ENCODE assay signal across 35 cellular contexts in genomic region chr3:45892161-45892560, GRCh38. TPM values are rescaled to one million over a fixed set of nuclear protein-coding genes. Genes with fewer than 3 reads are reported as not detected.
"Had no signal": no experiment of that assay in that cellular context is flagged by ENCODE, and none has a peak within 500 bp of the region (broad histone marks: within the 10 kb centered on the region; RNA-seq: fewer than 3 reads in every experiment).

No MANE protein-coding gene starts in this region.

- H3K36me3 Mint-ChIP-seq: activated naive CD4-positive, alpha-beta T cell treated with anti-CD3 and anti-CD28 coated beads, Interleukin-2, amount 50 U/mL, for 72 hours had no signal

- H3K36me3 ChIP-seq: adrenal gland, MG63, WERI-Rb-1 had no signal

- ATAC-seq: activated naive CD4-positive, alpha-beta T cell treated with anti-CD3 and anti-CD28 coated beads, Interleukin-2, amount 50 U/mL, for 72 hours; activated T-cell treated with anti-CD3 and anti-CD28 coated beads, Interleukin-2, amount 50 U/mL, for 4 hours; body of pancreas; Right ventricle myocardium inferior had no signal

- H3K9me3 ChIP-seq: adrenal gland, body of pancreas, MG63 had no signal

- H3K4me3 Mint-ChIP-seq: activated CD4-positive, alpha-beta T cell treated with anti-CD3 and anti-CD28 coated beads, Interleukin-2, amount 10 ng/mL, durations not matched to agents 24 days and 14 days; activated CD8-positive, alpha-beta T cell treated with anti-CD3 and anti-CD28 coated beads for 36 hours; activated naive CD4-positive, alpha-beta T cell treated with anti-CD3 and anti-CD28 coated beads for 36 hours; activated T-cell treated with anti-CD3 and anti-CD28 coated beads, Interleukin-2, amount 50 U/mL, for 4 hours; activated T-helper 1 cell treated with anti-CD3 and anti-CD28 coated beads, Interleukin-12 subunit alpha, Interleukin-12 subunit beta, Interleukin-2, Interleukin-4 antibody, amounts not matched to agents 30 ng/mL and 10 ng/mL and 1 ng/mL, durations not matched to agents 14 hours and 24 hours and 36 hours had no signal

- H3K27ac Mint-ChIP-seq: activated CD4-positive, alpha-beta T cell treated with anti-CD3 and anti-CD28 coated beads, Interleukin-2, amount 10 ng/mL, durations not matched to agents 24 days and 14 days; activated CD8-positive, alpha-beta T cell treated with anti-CD3 and anti-CD28 coated beads for 36 hours; activated naive CD4-positive, alpha-beta T cell treated with anti-CD3 and anti-CD28 coated beads for 36 hours; activated naive CD4-positive, alpha-beta T cell treated with anti-CD3 and anti-CD28 coated beads, Interleukin-2, amount 50 U/mL, for 72 hours; activated T-helper 1 cell treated with anti-CD3 and anti-CD28 coated beads, Interleukin-12 subunit alpha, Interleukin-12 subunit beta, Interleukin-2, Interleukin-4 antibody, amounts not matched to agents 30 ng/mL and 10 ng/mL and 1 ng/mL, durations not matched to agents 14 hours and 24 hours and 36 hours had no signal

- H3K4me3 ChIP-seq: adrenal gland, body of pancreas, MG63, PC-9 had no signal

- H3K27ac ChIP-seq: adrenal gland, body of pancreas, PC-9, RWPE1, WERI-Rb-1 had no signal

- H3K9me3 Mint-ChIP-seq: activated CD4-positive, alpha-beta T cell treated with anti-CD3 and anti-CD28 coated beads, Interleukin-2, amount 10 ng/mL, durations not matched to agents 24 days and 14 days; activated CD8-positive, alpha-beta T cell treated with anti-CD3 and anti-CD28 coated beads for 36 hours; activated naive CD4-positive, alpha-beta T cell treated with anti-CD3 and anti-CD28 coated beads for 36 hours; activated naive CD4-positive, alpha-beta T cell treated with anti-CD3 and anti-CD28 coated beads, Interleukin-2, amount 50 U/mL, for 72 hours; activated T-cell treated with anti-CD3 and anti-CD28 coated beads, Interleukin-2, amount 50 U/mL, for 4 hours; activated T-helper 1 cell treated with anti-CD3 and anti-CD28 coated beads, Interleukin-12 subunit alpha, Interleukin-12 subunit beta, Interleukin-2, Interleukin-4 antibody, amounts not matched to agents 30 ng/mL and 10 ng/mL and 1 ng/mL, durations not matched to agents 14 hours and 24 hours and 36 hours had no signal

- H3K4me1 ChIP-seq: adrenal gland, body of pancreas had no signal

- DNase-seq: activated CD4-positive, alpha-beta T cell treated with anti-CD3 and anti-CD28 coated beads, Interleukin-2, amount 10 ng/mL, durations not matched to agents 24 days and 14 days; activated CD4-positive, alpha-beta T cell treated with anti-CD3 and anti-CD28 coated beads, Interleukin-2, amount 50 U/mL, for 4 hours; activated CD8-positive, alpha-beta T cell treated with anti-CD3 and anti-CD28 coated beads for 36 hours; activated gamma-delta T cell treated with Interleukin-2 at 50 U/mL for 16 hours; activated T-cell treated with anti-CD3 and anti-CD28 coated beads for 4 hours; activated T-cell treated with anti-CD3 and anti-CD28 coated beads, Interleukin-2, amount 50 U/mL, for 4 hours; adrenal gland; body of pancreas; caudate nucleus; cerebellar nuclear complex; MG63; NCI-H1048; NCI-H1105 treated with DMSO at 0.1 percent for 48 hours; NCI-H1436; NCI-H1694; NCI-H1930; NCI-H2081 treated with DMSO at 0.1 percent for 48 hours; NCI-H345; NCI-H524 treated with DMSO at 0.1 percent for 48 hours; NK-92 treated with Interleukin-12 subunit alpha and Interleukin-12 subunit beta, amount 100 ng/mL, for 24 hours; PC-9; SIG-M5; T1000; WERI-Rb-1 had no signal

RNA-seq across cellular contexts. Expression of gene CCR9, which starts 5.8 kb away (rescaled TPM):
- total RNA-seq: activated CD4-positive, alpha-beta T cell treated with anti-CD3 and anti-CD28 coated beads, Interleukin-2, amount 10 ng/mL, durations not matched to agents 24 days and 14 days; activated naive CD4-positive, alpha-beta T cell treated with anti-CD3 and anti-CD28 coated beads for 36 hours; activated naive CD4-positive, alpha-beta T cell treated with anti-CD3 and anti-CD28 coated beads, Interleukin-2, amount 50 U/mL, for 72 hours; activated T-cell treated with anti-CD3 and anti-CD28 coated beads, Interleukin-2, amount 50 U/mL, for 4 hours; activated T-helper 1 cell treated with anti-CD3 and anti-CD28 coated beads, Interleukin-12 subunit alpha, Interleukin-12 subunit beta, Interleukin-2, Interleukin-4 antibody, amounts not matched to agents 30 ng/mL and 10 ng/mL and 1 ng/mL, durations not matched to agents 14 hours and 24 hours and 36 hours; astrocyte; body of pancreas; bronchial epithelial cell; NCI-H460; PC-9; Right ventricle myocardium inferior; SK-MEL-5; T-helper 1 cell treated with Interleukin-12 subunit alpha and Interleukin-12 subunit beta and Interleukin-4 antibody, amounts not matched to agents 30 ng/mL and 1 ng/mL, for 36 hours; T-helper 2 cell treated with Interferon-gamma antibody and Interleukin-4, amounts not matched to agents 100 ng/mL and 5 ng/mL, for 36 hours had no signal
- polyA plus RNA-seq: adrenal gland had no signal

RNA-seq across cellular contexts. Expression of gene CXCR6, which starts 51.1 kb away (rescaled TPM):
- total RNA-seq: astrocyte, bronchial epithelial cell, SK-MEL-5 had no signal
